ENCODE assay signal across 1 cellular context in the genomic region with DNA sequence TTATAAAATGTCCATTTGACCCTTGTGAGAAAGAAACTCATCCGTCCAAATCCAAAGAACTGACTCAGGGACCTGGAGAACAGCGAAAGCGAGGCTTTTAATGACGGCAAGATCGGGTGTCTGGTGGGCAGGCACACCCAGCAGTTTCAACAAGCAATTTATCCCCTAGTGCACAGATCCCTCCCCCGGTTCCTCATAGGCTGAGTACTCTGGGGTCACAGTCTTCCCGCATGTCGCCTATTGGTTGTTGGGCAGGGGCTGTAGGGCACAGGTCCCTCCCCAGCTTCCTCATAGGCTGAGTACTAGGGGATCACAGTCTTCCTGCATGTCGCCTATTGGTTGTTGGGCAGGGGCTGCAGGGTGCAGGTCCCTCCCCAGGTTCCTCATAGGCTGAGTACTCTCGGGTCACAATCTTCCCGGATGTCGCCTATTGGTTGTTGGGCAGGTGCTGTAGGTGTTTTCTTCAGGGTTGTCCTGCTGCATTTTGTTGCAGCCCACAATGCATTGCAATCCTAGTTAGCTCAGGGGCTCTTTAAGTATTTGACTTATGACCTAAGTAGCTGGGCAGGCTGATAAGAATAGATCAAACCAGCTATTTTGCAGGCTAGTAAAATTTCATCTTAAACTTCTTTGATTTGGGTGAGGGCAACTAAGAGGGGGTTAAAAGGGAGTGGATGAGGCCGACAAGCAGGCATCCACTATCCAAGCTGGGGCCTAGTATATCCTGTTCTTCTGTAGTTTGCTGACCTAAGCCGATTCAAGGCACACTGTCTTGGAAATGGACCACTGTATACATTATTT.
TF ChIP-seq lines count a peak whose summit lies in the region.

No MANE protein-coding gene starts in this region.

TF ChIP-seq in K562, 482 proteins besides CTCF, POLR2A, EP300 and RAD21 (continued from another document):
- TF ChIP-seq KDM4B (IDR thresholded peaks at IDR 0.05; ENCODE audit: borderline replicate concordance in 2 of 2, low read depth in 1 of 2) (no peak), ZNF785 (CRISPR knock-in tag; IDR thresholded peaks at IDR 0.05) (no peak)
TF ChIP-seq in K562: peak in this region for 89.
